In genomic region chr3:56557815-56558170, GRCh38 we compare ENCODE assay signal across 8 cellular contexts. TPM values are rescaled to one million over a fixed set of nuclear protein-coding genes. Genes with fewer than 3 reads are reported as not detected.
DNase-seq lines count a peak whose midpoint lies in the region; ATAC-seq and TF ChIP-seq lines count a peak whose summit lies in the region.

No MANE protein-coding gene starts in this region.

- H3K4me1 ChIP-seq in tibial artery: peaks cover 0 to 18% (median 7%) of the 10 kb centered on the region in 4 donors

- peaks cover 22% of the 10 kb centered on the region for H3K4me1 Mint-ChIP-seq in activated CD8-positive, alpha-beta T cell treated with anti-CD3 and anti-CD28 coated beads for 36 hours (ENCODE audit: low read depth)

- DNase-seq in AG04450 (ENCODE audit: low read depth, low spot score) (no peak), kidney epithelial cell (ENCODE audit: low read depth) (no peak), tibial artery (no peak), NCI-H510A treated with DMSO at 0.1 percent for 48 hours (lab: John Stamatoyannopoulos, UW) (no peak), iPS-NIHi7 (ENCODE audit: extremely low spot score) (no peak)
- DNase-seq in activated CD8-positive, alpha-beta T cell treated with anti-CD3 and anti-CD28 coated beads for 36 hours: no peak

- H3K36me3 ChIP-seq in kidney epithelial cell (ENCODE audit: control insufficient read depth, insufficient read depth, low read length) (no peaks in the 10 kb centered on the region), tibial artery (peaks cover 16 to 25% (median 16%) of the 10 kb centered on the region in 3 donors)

- H3K4me3 Mint-ChIP-seq in activated CD8-positive, alpha-beta T cell treated with anti-CD3 and anti-CD28 coated beads for 36 hours: peak overlapping the region; percentile 88

- CTCF ChIA-PET in AG04450 (lab: Charles Lee): interaction anchor here (1.0 to 2.2 kb wide), 3 partner anchors 15 to 438 kb away, joined by 3 to 7 read pairs (median 4); no protein-coding TSS in a partner anchor
- CTCF ChIA-PET in activated CD8-positive, alpha-beta T cell treated with anti-CD3 and anti-CD28 coated beads for 36 hours (lab: Charles Lee): interaction anchor here (1.0 kb wide), 2 partner anchors 21 to 80 kb away, joined by 3 to 4 read pairs; no protein-coding TSS in a partner anchor

- H3K36me3 Mint-ChIP-seq in activated CD8-positive, alpha-beta T cell treated with anti-CD3 and anti-CD28 coated beads for 36 hours (ENCODE audit: low read depth): peaks cover 17% of the 10 kb centered on the region

- TF ChIP-seq CTCF in AG04450 (IDR thresholded peaks at IDR 0.05; ENCODE audit: low read depth, low read length) (no peak), kidney epithelial cell (IDR thresholded peaks at IDR 0.05; ENCODE audit: insufficient read depth, low read length, poor library complexity, severe bottlenecking) (no peak), tibial artery (IDR thresholded peaks at IDR 0.05) (no peak)
- TF ChIP-seq CTCF in activated CD8-positive, alpha-beta T cell treated with anti-CD3 and anti-CD28 coated beads for 36 hours (IDR thresholded peaks at IDR 0.05): peak; percentile 36

- no peaks in the 10 kb centered on the region for H3K9me3 ChIP-seq in AG04450 (ENCODE audit: control insufficient read depth, insufficient read depth, low read length)
- H3K9me3 ChIP-seq in tibial artery: no peaks in the 10 kb centered on the region

- H3K27ac ChIP-seq in AG04450 (ENCODE audit: low read depth, low read length): no peak overlapping the region
- peak overlapping the region; percentile 87 for H3K27ac ChIP-seq in tibial artery

- H3K4me3 ChIP-seq in AG04450 (ENCODE audit: low read depth, low read length) (peak overlapping the region; percentile 91), kidney epithelial cell (ENCODE audit: low read depth, low read length) (peak overlapping the region; percentile 71), tibial artery (peak overlapping the region; percentile 75 to 86)

- no peaks in the 10 kb centered on the region for H3K9me3 Mint-ChIP-seq in activated CD8-positive, alpha-beta T cell treated with anti-CD3 and anti-CD28 coated beads for 36 hours

- intact Hi-C loops in activated CD8-positive, alpha-beta T cell treated with anti-CD3 and anti-CD28 coated beads for 36 hours (cut with micrococcal nuclease): loop anchor here (5.0 kb wide), 1 partner anchor 35 kb away; no protein-coding TSS in a partner anchor
- intact Hi-C loops in tibial artery (cut with DNase I; ENCODE audit: low total_unique reads): no loop called here

- POLR2A ChIA-PET in AG04450 (lab: Yijun Ruan, JAX): interaction anchor here (0.7 kb wide), 1 partner anchor 1466 kb away, joined by 5 read pairs; no protein-coding TSS in a partner anchor
- POLR2A ChIA-PET in activated CD8-positive, alpha-beta T cell treated with anti-CD3 and anti-CD28 coated beads for 36 hours (lab: Charles Lee): interaction anchor here (1.6 to 1.8 kb wide), 2 partner anchors 9 to 35 kb away, joined by 5 to 6 read pairs; no protein-coding TSS in a partner anchor

- H3K27ac Mint-ChIP-seq in activated CD8-positive, alpha-beta T cell treated with anti-CD3 and anti-CD28 coated beads for 36 hours: peak overlapping the region; percentile 98

- peaks cover 4% of the 10 kb centered on the region for H3K27me3 ChIP-seq in AG04450 (ENCODE audit: control insufficient read depth, insufficient read depth, low read length)
- H3K27me3 ChIP-seq in kidney epithelial cell (ENCODE audit: control insufficient read depth, insufficient read depth, low read length): no peaks in the 10 kb centered on the region
- no peaks in the 10 kb centered on the region for H3K27me3 ChIP-seq in tibial artery

- H3K27me3 Mint-ChIP-seq in activated CD8-positive, alpha-beta T cell treated with anti-CD3 and anti-CD28 coated beads for 36 hours: no peaks in the 10 kb centered on the region

- ATAC-seq in GM21786 (IDR thresholded peaks at IDR 0.05; ENCODE audit: unreplicated experiment) (peak; percentile 19), GM18909 (IDR thresholded peaks at IDR 0.05; ENCODE audit: poor library complexity, unreplicated experiment) (no peak)
- peak; percentile 15 for ATAC-seq in activated CD8-positive, alpha-beta T cell treated with anti-CD3 and anti-CD28 coated beads for 36 hours

RNA-seq across cellular contexts. Expression of gene CCDC66, which starts 0.8 kb away (rescaled TPM):
- polyA plus RNA-seq in AG04450 (2011; rRNA removed): 7.8 and 12.9 TPM in 2 replicates
- 13.4 and 24.7 TPM in 2 replicates for polyA minus RNA-seq in AG04450 (2011; rRNA and poly(A)+ RNA removed)
- 10 to 100 TPM; 21.1 to 22.1 TPM for total RNA-seq in activated CD8-positive, alpha-beta T cell treated with anti-CD3 and anti-CD28 coated beads for 36 hours
- 7.5 and 11.6 TPM in 2 replicates for total RNA-seq in kidney epithelial cell
